In genomic region chr17:44807817-44808155, GRCh38 we compare ENCODE assay signal across 18 cellular contexts. TPM values are rescaled to one million over a fixed set of nuclear protein-coding genes. Genes with fewer than 3 reads are reported as not detected.
DNase-seq lines count a peak whose midpoint lies in the region; ATAC-seq and TF ChIP-seq lines count a peak whose summit lies in the region.
"Had no signal": no experiment of that assay in that cellular context is flagged by ENCODE, and none has a peak within 500 bp of the region (broad histone marks: within the 10 kb centered on the region; RNA-seq: fewer than 3 reads in every experiment).

No MANE protein-coding gene starts in this region.

- H3K36me3 ChIP-seq in BLaER1 (peaks cover 38% of the 10 kb centered on the region), HEK293 (ENCODE audit: control insufficient read depth in 2 of 2, insufficient read depth in 1 of 2, low read length in 2 of 2) (peaks cover 19 to 37% of the 10 kb centered on the region in 2 experiments), muscle layer of duodenum (ENCODE audit: control insufficient read depth in 1 of 2, insufficient read depth in 2 of 2, low read length in 2 of 2) (no peaks in the 10 kb centered on the region), osteoblast (ENCODE audit: insufficient read depth, low read length) (peaks cover 29% of the 10 kb centered on the region)
- H3K36me3 ChIP-seq: esophagus squamous epithelium, pancreas had no signal

- H3K79me2 ChIP-seq in osteoblast (ENCODE audit: insufficient read depth, low read length), result peaks cover 87% of the 10 kb centered on the region

- peaks cover 79% of the 10 kb centered on the region for H4K20me1 ChIP-seq in BLaER1
- no peaks in the 10 kb centered on the region for H4K20me1 ChIP-seq in osteoblast (ENCODE audit: insufficient read depth, low read length)

- peak overlapping the region; percentile 12; the same call in 1 of the 2 replicates for H3K27ac ChIP-seq in BLaER1
- H3K27ac ChIP-seq in HEK293 (ENCODE audit: extremely low read depth, low read depth, low read length), result no peak overlapping the region
- H3K27ac ChIP-seq in muscle layer of duodenum (ENCODE audit: low read length), result peak overlapping the region; percentile 22
- no peak overlapping the region for H3K27ac ChIP-seq in osteoblast (ENCODE audit: low read depth, low read length)
- H3K27ac ChIP-seq: esophagus squamous epithelium, hepatocyte, pancreas had no signal

- H3K4me3 ChIP-seq in BLaER1 (no peak overlapping the region), HEK293 (ENCODE audit: low read depth, low read length) (no peak overlapping the region), muscle layer of duodenum (ENCODE audit: low read depth in 1 of 2, low read length in 2 of 2) (no peak overlapping the region), osteoblast (ENCODE audit: insufficient read depth, low read length) (no peak overlapping the region)
- H3K4me3 ChIP-seq: esophagus squamous epithelium, hepatocyte, MG63, mucosa of descending colon, pancreas had no signal

- no peak overlapping the region for H2AFZ ChIP-seq in osteoblast (ENCODE audit: low read length)
- H2AFZ ChIP-seq: hepatocyte had no signal

- H3K4me2 ChIP-seq in BLaER1 (peak overlapping the region; percentile 46), osteoblast (ENCODE audit: insufficient read depth, low read length) (no peak overlapping the region)
- H3K4me2 ChIP-seq: hepatocyte had no signal

- DNase-seq in NCI-H226 (no peak), osteoblast (ENCODE audit: insufficient read length, low spot score, missing footprints) (no peak)
- DNase-seq in activated CD8-positive, alpha-beta memory T cell treated with anti-CD3 and anti-CD28 coated beads, Interleukin-2, amount 50 U/mL, for 4 hours, result no peak
- DNase-seq: activated CD8-positive, alpha-beta memory T cell treated with anti-CD3 and anti-CD28 coated beads, Interleukin-2, amount 50 U/mL, for 48 hours; activated naive CD4-positive, alpha-beta T cell treated with anti-CD3 and anti-CD28 coated beads for 36 hours; esophagus squamous epithelium; MG63; mucosa of descending colon; pancreas; stimulated activated naive CD4-positive, alpha-beta T cell had no signal

- no peaks in the 10 kb centered on the region for H3K27me3 ChIP-seq in BLaER1
- H3K27me3 ChIP-seq in muscle layer of duodenum (ENCODE audit: low read depth, low read length), result no peaks in the 10 kb centered on the region
- H3K27me3 ChIP-seq in osteoblast (ENCODE audit: insufficient read depth, low read length), result no peaks in the 10 kb centered on the region
- H3K27me3 ChIP-seq: hepatocyte, MG63, pancreas had no signal

- POLR2A ChIA-PET in HEK293 (lab: Yijun Ruan, JAX), result no interaction called here

- CTCF ChIA-PET in HEK293 (lab: Yijun Ruan, JAX), result interaction anchor here (0.8 to 2.0 kb wide), 5 partner anchors 10 to 215 kb away, joined by 3 to 15 read pairs (median 3); no protein-coding TSS in a partner anchor

- H3K4me1 ChIP-seq in BLaER1, result peaks cover 27% of the 10 kb centered on the region
- peaks cover 5% of the 10 kb centered on the region; the same call in 1 of the 2 replicates for H3K4me1 ChIP-seq in HEK293 (ENCODE audit: control insufficient read depth, insufficient read depth, low read length)
- peaks cover 7 to 34% of the 10 kb centered on the region in 2 donors for H3K4me1 ChIP-seq in muscle layer of duodenum (ENCODE audit: control insufficient read depth in 1 of 2, insufficient read depth in 2 of 2, low read length in 2 of 2)
- H3K4me1 ChIP-seq in osteoblast (ENCODE audit: insufficient read depth, low read length), result peaks cover 10% of the 10 kb centered on the region
- H3K4me1 ChIP-seq: pancreas had no signal

- no peak overlapping the region for H3K9ac ChIP-seq in BLaER1

- ATAC-seq in SK-N-SH treated with all-trans-retinoic acid at 6 μM for 48 hours (peak; percentile 33), HG03457 (IDR thresholded peaks at IDR 0.05; ENCODE audit: unreplicated experiment) (no peak)
- ATAC-seq: mucosa of descending colon had no signal

- H3K9me3 ChIP-seq in BLaER1 (no peaks in the 10 kb centered on the region), HEK293 (ENCODE audit: control insufficient read depth, insufficient read depth, low read depth, low read length) (no peaks in the 10 kb centered on the region), muscle layer of duodenum (ENCODE audit: control insufficient read depth in 1 of 2, low read length in 2 of 2) (no peaks in the 10 kb centered on the region), osteoblast (ENCODE audit: low read depth, low read length) (no peaks in the 10 kb centered on the region)
- H3K9me3 ChIP-seq: esophagus squamous epithelium, MG63, mucosa of descending colon, pancreas had no signal

- TF ChIP-seq CTCF in HEK293 (tag by site-specific recombination; IDR thresholded peaks at IDR 0.05), result no peak
- TF ChIP-seq CTCF in osteoblast (IDR thresholded peaks at IDR 0.05; ENCODE audit: extremely low read depth, low read depth, low read length), result no peak

TF ChIP-seq in HEK293, 187 proteins besides CTCF, POLR2A, EP300 and RAD21 (continues in another document):
- TF ChIP-seq ZNF341 (tag by site-specific recombination; IDR thresholded peaks at IDR 0.05; ENCODE audit: low read depth), result 0 out of 2 replicates have a peak, but pooled peaks have one; percentile 14
- peak; percentile 31; the same call in 1 of the 2 replicates for TF ChIP-seq PRDM6 (tag by site-specific recombination; IDR thresholded peaks at IDR 0.05)
- 0 out of 2 replicates have a peak, but pooled peaks have one; percentile 10 for TF ChIP-seq ZIC2 (tag by site-specific recombination; IDR thresholded peaks at IDR 0.05)
- TF ChIP-seq OVOL3 (tag by site-specific recombination; IDR thresholded peaks at IDR 0.05), result no peak
- no peak for TF ChIP-seq ZNF692 (tag by site-specific recombination; IDR thresholded peaks at IDR 0.05)
- TF ChIP-seq ZNF664 (tag by site-specific recombination; IDR thresholded peaks at IDR 0.05), result 0 out of 2 replicates have a peak, but pooled peaks have one; percentile 49
- TF ChIP-seq ZNF585B (tag by site-specific recombination; IDR thresholded peaks at IDR 0.05), result no peak

TF ChIP-seq in SK-N-SH treated with all-trans-retinoic acid at 6 μM for 48 hours, 23 proteins besides CTCF, POLR2A, EP300 and RAD21 (continues in another document):
- TF ChIP-seq PPARA (CRISPR knock-in tag; IDR thresholded peaks at IDR 0.05; ENCODE audit: borderline replicate concordance) (no peak), SNAI2 (CRISPR knock-in tag; IDR thresholded peaks at IDR 0.05) (no peak), ZNF8 (CRISPR knock-in tag; IDR thresholded peaks at IDR 0.05) (no peak), RARB (CRISPR knock-in tag; IDR thresholded peaks at IDR 0.05) (no peak), ISL1 (CRISPR knock-in tag; IDR thresholded peaks at IDR 0.05) (no peak), CSRNP3 (CRISPR knock-in tag; IDR thresholded peaks at IDR 0.05) (no peak), ARNTL (CRISPR knock-in tag; IDR thresholded peaks at IDR 0.05; ENCODE audit: borderline replicate concordance, low read depth) (no peak), BACH2 (CRISPR knock-in tag; IDR thresholded peaks at IDR 0.05; ENCODE audit: borderline replicate concordance) (no peak), CREB5 (CRISPR knock-in tag; IDR thresholded peaks at IDR 0.05; ENCODE audit: low read depth) (no peak), POU6F1 (CRISPR knock-in tag; IDR thresholded peaks at IDR 0.05; ENCODE audit: borderline replicate concordance, low read depth) (no peak)

RNA-seq across cellular contexts. Expression of gene GJC1, which starts 22.3 kb away (rescaled TPM):
- 10.3 and 10.5 TPM in 2 replicates for total RNA-seq in osteoblast

RNA-seq across cellular contexts. Expression of gene HIGD1B, which starts 39.9 kb away (rescaled TPM):
- not detected in 2 replicates for total RNA-seq in osteoblast
- total RNA-seq: activated naive CD4-positive, alpha-beta T cell treated with anti-CD3 and anti-CD28 coated beads for 36 hours; dermis blood vessel endothelial cell; hepatocyte; kidney epithelial cell had no signal

RNA-seq across cellular contexts. Expression of gene ADAM11, which starts 49.0 kb away (rescaled TPM):
- total RNA-seq in osteoblast, result 0.36 and 0.59 TPM in 2 replicates

Comparison
In these comparisons a context has a peak if more than half of its experiments do, and no peak if none do; other contexts are left out.
1. H3K27ac ChIP-seq: peak in BLaER1 (single experiment) and muscle layer of duodenum (single experiment); none in HEK293 (single experiment) and osteoblast (single experiment).